Comparison of ENCODE assay signal across 22 cellular contexts in genomic region chr21:15809065-15809464, GRCh38.
"Had no signal": no experiment of that assay in that cellular context is flagged by ENCODE, and none has a peak within 500 bp of the region (broad histone marks: within the 10 kb centered on the region; RNA-seq: fewer than 3 reads in every experiment).

No MANE protein-coding gene starts in this region.

- ATAC-seq: gastroesophageal sphincter; heart left ventricle; left colon; right cardiac atrium; stimulated activated memory B cell treated with anti-CD40 and anti-IgM and Interleukin-4, amounts not matched to agents 10 μg/mL and 1 μg/mL and 100 μg/mL, for 72 hours had no signal

- H3K36me3 ChIP-seq: ovary had no signal

- H3K27me3 ChIP-seq: esophagus squamous epithelium, gastroesophageal sphincter, heart left ventricle, ovary, stomach, suprapubic skin, tibial nerve had no signal

- H3K27me3 Mint-ChIP-seq: activated CD4-positive, alpha-beta memory T cell treated with anti-CD3 and anti-CD28 coated beads for 36 hours; activated naive CD4-positive, alpha-beta T cell treated with anti-CD3 and anti-CD28 coated beads, Interleukin-2, amount 10 ng/mL, durations not matched to agents 7 days and 5 days; naive B cell; stimulated activated memory B cell treated with anti-CD40 and anti-IgM and Interleukin-4, amounts not matched to agents 10 μg/mL and 1 μg/mL and 100 μg/mL, for 72 hours had no signal

- H3K4me1 Mint-ChIP-seq: activated naive CD4-positive, alpha-beta T cell treated with anti-CD3 and anti-CD28 coated beads, Interleukin-2, amount 10 ng/mL, durations not matched to agents 7 days and 5 days; endodermal cell had no signal

- H3K4me3 ChIP-seq: esophagus squamous epithelium, gastroesophageal sphincter, heart left ventricle, ovary, skin epidermis, stomach, suprapubic skin, tibial nerve had no signal

- DNase-seq: activated CD4-positive, CD25-positive, alpha-beta regulatory T cell; activated effector memory CD4-positive, alpha-beta T cell treated with anti-CD3 and anti-CD28 coated beads, Interleukin-2, amount 50 U/mL, for 16 hours; activated naive CD4-positive, alpha-beta T cell treated with anti-CD3 and anti-CD28 coated beads, Interleukin-2, amount 10 ng/mL, durations not matched to agents 7 days and 5 days; amygdala; cortex of kidney; endodermal cell; esophagus squamous epithelium; heart left ventricle; left colon; mesendoderm; naive B cell; ovary; right cardiac atrium; stimulated activated CD4-positive, alpha-beta T cell treated with anti-CD3 and anti-CD28 coated beads, Interleukin-1b, Interleukin-23, amount 100 ng/mL, for 48 hours; stomach; T1000 had no signal

- H3K27ac Mint-ChIP-seq: activated CD4-positive, alpha-beta memory T cell treated with anti-CD3 and anti-CD28 coated beads for 36 hours; activated naive CD4-positive, alpha-beta T cell treated with anti-CD3 and anti-CD28 coated beads, Interleukin-2, amount 10 ng/mL, durations not matched to agents 7 days and 5 days; endodermal cell; stimulated activated memory B cell treated with anti-CD40 and anti-IgM and Interleukin-4, amounts not matched to agents 10 μg/mL and 1 μg/mL and 100 μg/mL, for 72 hours had no signal

- H3K27ac ChIP-seq: esophagus squamous epithelium, gastroesophageal sphincter, heart left ventricle, ovary, skin epidermis, stomach, suprapubic skin, tibial nerve had no signal

- H3K9me3 ChIP-seq: esophagus squamous epithelium, gastroesophageal sphincter, heart left ventricle, ovary, stomach, suprapubic skin, tibial nerve had no signal

- H3K4me3 Mint-ChIP-seq: activated CD4-positive, alpha-beta memory T cell treated with anti-CD3 and anti-CD28 coated beads for 36 hours; activated naive CD4-positive, alpha-beta T cell treated with anti-CD3 and anti-CD28 coated beads, Interleukin-2, amount 10 ng/mL, durations not matched to agents 7 days and 5 days; endodermal cell; naive B cell; stimulated activated memory B cell treated with anti-CD40 and anti-IgM and Interleukin-4, amounts not matched to agents 10 μg/mL and 1 μg/mL and 100 μg/mL, for 72 hours had no signal

- H3K4me1 ChIP-seq: esophagus squamous epithelium, gastroesophageal sphincter, heart left ventricle, stomach, suprapubic skin had no signal
